In the genomic region with DNA sequence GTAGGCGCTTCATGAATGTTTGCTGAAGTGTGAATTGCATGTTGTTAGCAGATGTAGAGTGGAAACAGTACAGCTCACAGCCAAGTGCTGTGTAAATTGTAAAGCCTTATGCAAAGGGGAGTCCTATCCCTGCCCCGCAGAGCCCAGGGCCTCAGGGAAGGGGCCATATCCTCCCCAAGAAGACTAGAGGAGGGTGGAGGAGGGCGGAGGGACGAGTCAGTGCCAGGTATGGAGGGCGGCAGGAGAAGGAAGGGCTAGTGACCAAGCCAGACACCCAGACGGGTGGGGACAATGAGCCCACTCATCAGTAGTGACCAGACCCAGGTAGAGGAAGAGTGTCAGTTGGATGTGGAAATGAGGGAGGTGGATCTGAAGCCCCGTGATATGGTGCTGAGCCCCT, we compare ENCODE assay signal across 11 cellular contexts. TPM values are rescaled to one million over a fixed set of nuclear protein-coding genes. Genes with fewer than 3 reads are reported as not detected.
DNase-seq lines count a peak whose midpoint lies in the region; ATAC-seq and TF ChIP-seq lines count a peak whose summit lies in the region.
"Had no signal": no experiment of that assay in that cellular context is flagged by ENCODE, and none has a peak within 500 bp of the region (broad histone marks: within the 10 kb centered on the region; RNA-seq: fewer than 3 reads in every experiment).

No MANE protein-coding gene starts in this region.

- H3K27me3 ChIP-seq in right cardiac atrium (ENCODE audit: control insufficient read depth, insufficient read depth) = no peaks in the 10 kb centered on the region
- no peaks in the 10 kb centered on the region for H3K27me3 ChIP-seq in WERI-Rb-1 (ENCODE audit: insufficient read depth, low read depth, severe bottlenecking)
- H3K27me3 ChIP-seq in H7 (ENCODE audit: control insufficient read depth, insufficient read depth, low read length) = no peaks in the 10 kb centered on the region

- peaks cover 65% of the 10 kb centered on the region for H3K4me1 Mint-ChIP-seq in neural crest cell

- ATAC-seq in Right ventricle myocardium superior (ENCODE audit: poor library complexity) (no peak), right cardiac atrium (no peak)

- no peak for TF ChIP-seq CTCF in neural crest cell (conservative IDR thresholded peaks at IDR 0.05)
- TF ChIP-seq CTCF in WERI-Rb-1 (IDR thresholded peaks at IDR 0.05; ENCODE audit: low read depth, low read length) = no peak

- no peaks in the 10 kb centered on the region for H3K36me3 Mint-ChIP-seq in neural crest cell (ENCODE audit: low read depth)

- H3K36me3 ChIP-seq in WERI-Rb-1 (no peaks in the 10 kb centered on the region), H7 (replicated peaks; ENCODE audit: control insufficient read depth, insufficient read depth, low read length) (no peaks in the 10 kb centered on the region)
- H3K36me3 ChIP-seq: left ventricle myocardium inferior had no signal

- 85% methylated on average over 7 of the region's 7 CpGs for WGBS in right cardiac atrium

- peaks cover 7% of the 10 kb centered on the region for H3K4me1 ChIP-seq in right cardiac atrium (ENCODE audit: control insufficient read depth, insufficient read depth, low read length)

- H3K27ac ChIP-seq in right cardiac atrium (ENCODE audit: low read length) (no peak overlapping the region), caudate nucleus (ENCODE audit: low read depth, low read length) (peak overlapping the region; percentile 44), WERI-Rb-1 (no peak overlapping the region)
- H3K27ac ChIP-seq: left ventricle myocardium inferior had no signal

- H3K4me3 ChIP-seq in right cardiac atrium (ENCODE audit: low read length) (no peak overlapping the region), WERI-Rb-1 (ENCODE audit: low read depth, low read length) (no peak overlapping the region), H7 (ENCODE audit: insufficient read depth, low read depth, low read length) (no peak overlapping the region)
- H3K4me3 ChIP-seq: left ventricle myocardium inferior had no signal

- H3K27ac Mint-ChIP-seq in neural crest cell (ENCODE audit: unreplicated experiment) = peak overlapping the region; percentile 83

- H3K4me3 Mint-ChIP-seq in neural crest cell = no peak overlapping the region

- DNase-seq in Right ventricle myocardium superior (peak; percentile 8), right cardiac atrium (no peak), caudate nucleus (lab: John Stamatoyannopoulos, UW) (no peak), neural crest cell (ENCODE audit: low read depth, low spot score) (no peak), WERI-Rb-1 (no peak), AG08396 (ENCODE audit: low spot score) (no peak), H7 (no peak)
- DNase-seq in activated CD4-positive, alpha-beta T cell treated with anti-CD3 and anti-CD28 coated beads, Interleukin-2, amount 50 U/mL, for 48 hours = no peak
- DNase-seq: activated gamma-delta T cell treated with Interleukin-2 at 50 U/mL for 16 hours, left ventricle myocardium inferior, NCI-H524 had no signal

- intact Hi-C loops in Right ventricle myocardium superior (cut with DNase I) (no loop called here), right cardiac atrium (cut with DNase I) (no loop called here)

- no peaks in the 10 kb centered on the region for H3K9me3 ChIP-seq in right cardiac atrium (ENCODE audit: control insufficient read depth, low read length)
- H3K9me3 ChIP-seq in WERI-Rb-1 (ENCODE audit: severe bottlenecking) = no peaks in the 10 kb centered on the region
- H3K9me3 ChIP-seq: left ventricle myocardium inferior had no signal

- H3K27me3 Mint-ChIP-seq in neural crest cell (ENCODE audit: low read depth) = no peaks in the 10 kb centered on the region

- H3K9me3 Mint-ChIP-seq in neural crest cell = no peaks in the 10 kb centered on the region

RNA-seq across cellular contexts. Expression of a gene that starts 45.2 kb away (rescaled TPM):
- total RNA-seq in Right ventricle myocardium superior = 4.9 TPM
- total RNA-seq in right cardiac atrium = 10 to 100 TPM in 1 of 4 donors, 1 to 10 TPM in 3; 6.0 to 10.2 (median 8.1) TPM
- polyA plus RNA-seq in right cardiac atrium = 3.4 TPM
- 60.3 and 64.4 TPM in 2 replicates for total RNA-seq in neural crest cell
- total RNA-seq in H7 (2014; rRNA removed; shearing (Covaris generic)) = 24.3 and 28.5 TPM in 2 replicates

RNA-seq across cellular contexts. Expression of a gene that starts 56.0 kb away (rescaled TPM):
- total RNA-seq in Right ventricle myocardium superior (1,067 TPM), right cardiac atrium (100 to 1,000 TPM; 203 to 246 (median 221) TPM), neural crest cell (214 and 218 TPM in 2 replicates)
- 275 TPM for polyA plus RNA-seq in right cardiac atrium
- total RNA-seq in H7 (2014; rRNA removed; shearing (Covaris generic)) = 67.6 and 74.4 TPM in 2 replicates
